20 cellular contexts compared by ENCODE assay signal in the genomic region with DNA sequence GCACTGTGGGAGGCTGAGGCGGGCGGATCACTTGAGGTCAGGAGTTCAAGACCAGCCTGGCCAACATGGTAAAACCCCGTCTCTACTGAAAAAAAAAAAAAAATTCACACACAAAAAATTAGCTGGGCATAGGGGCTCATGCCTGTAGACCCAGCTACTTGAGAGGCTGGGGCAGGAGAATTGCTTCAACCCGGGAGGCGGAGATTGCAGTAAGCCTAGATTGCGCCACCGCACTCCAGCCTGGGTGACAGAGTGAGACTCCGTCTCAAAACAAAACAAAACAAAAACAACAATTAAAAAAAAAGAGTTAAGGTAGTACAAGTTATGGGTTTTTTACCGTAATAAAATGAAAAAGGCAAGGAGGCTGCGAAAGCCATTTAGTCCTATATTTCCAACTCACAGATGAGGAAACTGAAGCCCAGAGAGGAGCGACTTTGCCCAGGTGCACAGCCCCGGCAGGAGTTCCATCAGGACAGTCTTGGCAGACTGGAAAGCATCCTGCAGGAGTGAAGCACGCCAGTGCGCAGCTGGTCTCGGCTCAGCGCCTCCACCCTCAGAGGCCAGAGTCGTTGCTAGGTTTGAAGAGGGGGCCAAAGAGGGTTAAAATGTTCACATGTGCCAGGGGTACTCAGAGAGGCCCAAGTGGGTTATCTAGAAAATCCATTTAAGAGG. TPM values are rescaled to one million over a fixed set of nuclear protein-coding genes. Genes with fewer than 3 reads are reported as not detected.
A peak's percentile ranks its signal among the peaks of the same experiment; 100 is the strongest.
DNase-seq lines count a peak whose midpoint lies in the region; FAIRE-seq and TF ChIP-seq lines count a peak whose summit lies in the region.
"Had no signal": no experiment of that assay in that cellular context is flagged by ENCODE, and none has a peak within 500 bp of the region (broad histone marks: within the 10 kb centered on the region; RNA-seq: fewer than 3 reads in every experiment).

No MANE protein-coding gene starts in this region.

- intact Hi-C loops in left ventricle myocardium inferior (cut with micrococcal nuclease): loop anchor here (5.0 to 10.0 kb wide), 3 partner anchors 52 to 187 kb away; a partner anchor contains a TSS

- H3K36me3 ChIP-seq in adipocyte (ENCODE audit: control insufficient read depth, insufficient read depth, low read length, severe bottlenecking): no peaks in the 10 kb centered on the region
- no peaks in the 10 kb centered on the region for H3K36me3 ChIP-seq in neutrophil
- H3K36me3 ChIP-seq in left ventricle myocardium inferior: no peaks in the 10 kb centered on the region

- TF ChIP-seq POLR2A in GM12891 (IDR thresholded peaks at IDR 0.05; ENCODE audit: low read depth, low read length): no peak

- H3K27ac ChIP-seq in neutrophil: peak overlapping the region; percentile 48
- H3K27ac ChIP-seq in left ventricle myocardium inferior (replicated peaks): no peak overlapping the region
- H3K27ac ChIP-seq: HL-60 had no signal

- H3K9ac ChIP-seq in adipocyte (ENCODE audit: low read length): peak overlapping the region; percentile 42

- no peaks in the 10 kb centered on the region for H3K27me3 ChIP-seq in adipocyte (replicated peaks; ENCODE audit: control insufficient read depth, insufficient read depth, low read length)
- H3K27me3 ChIP-seq in neutrophil: peaks cover 38% of the 10 kb centered on the region
- H3K27me3 ChIP-seq in left ventricle myocardium inferior (ENCODE audit: low read depth): no peaks in the 10 kb centered on the region

- DNase-seq in DMS79 (lab: John Stamatoyannopoulos, UW) (peak; percentile 56), MV-4-11 (lab: John Stamatoyannopoulos, UW) (peak; percentile 14), adipocyte (ENCODE audit: low read depth) (no peak), left ventricle myocardium inferior (no peak), NCI-H2227 (lab: John Stamatoyannopoulos, UW; ENCODE audit: unreplicated experiment) (no peak), GM12891 (ENCODE audit: insufficient read length, low spot score) (no peak)
- DNase-seq: ACHN; Calu3; CD4-positive, alpha-beta T cell; DND-41; GDM1; NCI-H1105 treated with DMSO at 0.1 percent for 48 hours; NCI-H2081; NCI-H345; NCI-H774; SHP77 treated with DMSO at 0.1 percent for 48 hours had no signal

- H3K9me3 ChIP-seq in adipocyte (ENCODE audit: control insufficient read depth, low read length): no peaks in the 10 kb centered on the region
- no peaks in the 10 kb centered on the region for H3K9me3 ChIP-seq in neutrophil
- no peaks in the 10 kb centered on the region for H3K9me3 ChIP-seq in left ventricle myocardium inferior (replicated peaks)

- TF ChIP-seq CTCF in neutrophil (IDR thresholded peaks at IDR 0.05) (no peak), left ventricle myocardium inferior (IDR thresholded peaks at IDR 0.05; ENCODE audit: borderline replicate concordance) (no peak)

- no peak overlapping the region for H3K4me3 ChIP-seq in adipocyte (ENCODE audit: low read length)
- no peak overlapping the region for H3K4me3 ChIP-seq in neutrophil (ENCODE audit: low read depth in 1 of 2, low read length in 1 of 2)
- no peak overlapping the region for H3K4me3 ChIP-seq in left ventricle myocardium inferior
- H3K4me3 ChIP-seq: GM23338 had no signal

- FAIRE-seq in GM12891 (lab: Jason Lieb, UNC): no peak
- FAIRE-seq: RCC 7860 had no signal

- H3K4me1 ChIP-seq in adipocyte (ENCODE audit: control insufficient read depth, insufficient read depth, low read length): peaks cover 19% of the 10 kb centered on the region
- peaks cover 31 to 41% of the 10 kb centered on the region in 2 experiments for H3K4me1 ChIP-seq in neutrophil (ENCODE audit: control insufficient read depth in 1 of 2, insufficient read depth in 1 of 2, low read depth in 1 of 2, low read length in 1 of 2)
- peaks cover 38% of the 10 kb centered on the region for H3K4me1 ChIP-seq in left ventricle myocardium inferior

TF ChIP-seq in GM12891, 5 proteins besides CTCF, POLR2A, EP300 and RAD21:
- TF ChIP-seq PAX5 (IDR thresholded peaks at IDR 0.05; ENCODE audit: insufficient read depth, low read length, severe bottlenecking) (no peak), POU2F2 (IDR thresholded peaks at IDR 0.05; ENCODE audit: low read depth, low read length) (no peak), POLR2AphosphoS5 (IDR thresholded peaks at IDR 0.05; ENCODE audit: low read depth, low read length) (no peak), SPI1 (IDR thresholded peaks at IDR 0.05; ENCODE audit: low read depth, low read length) (no peak), TAF1 (IDR thresholded peaks at IDR 0.05; ENCODE audit: low read depth, low read length) (no peak)

RNA-seq across cellular contexts. Expression of a gene that starts 3.8 kb away (rescaled TPM):
- total RNA-seq in left ventricle myocardium inferior: 65.5 TPM
- 4.0 TPM for polyA plus RNA-seq in GM12891 (2012; ENCODE audit: low read depth, missing spikeins)

RNA-seq across cellular contexts. Expression of a gene that starts 22.2 kb away (rescaled TPM):
- 9.5 TPM for total RNA-seq in left ventricle myocardium inferior
- polyA plus RNA-seq in GM12891 (2012; ENCODE audit: low read depth, missing spikeins): 0.12 TPM
- total RNA-seq: CD4-positive, alpha-beta T cell had no signal

RNA-seq across cellular contexts. Expression of a gene that starts 55.0 kb away (rescaled TPM):
- total RNA-seq in left ventricle myocardium inferior: 0.58 TPM
- 1.4 TPM for polyA plus RNA-seq in GM12891 (2012; ENCODE audit: low read depth, missing spikeins)

Comparison
In these comparisons a context has a peak if more than half of its experiments do, and no peak if none do; other contexts are left out.
1. DNase-seq: peak in DMS79 (single experiment) and MV-4-11 (single experiment); none in adipocyte (single experiment), left ventricle myocardium inferior (single experiment), NCI-H2227 (single experiment) and GM12891 (single experiment).